24 cellular contexts compared by ENCODE assay signal in genomic region chr16:60674241-60674640, GRCh38.
"Had no signal": no experiment of that assay in that cellular context is flagged by ENCODE, and none has a peak within 500 bp of the region (broad histone marks: within the 10 kb centered on the region; RNA-seq: fewer than 3 reads in every experiment).

No MANE protein-coding gene starts in this region.

- H3K4me1 Mint-ChIP-seq: activated B cell treated with CpG ODN at 0.5 μM for 24 hours; activated CD4-positive, alpha-beta T cell treated with anti-CD3 and anti-CD28 coated beads, Interleukin-2, amount 10 ng/mL, durations not matched to agents 24 days and 14 days; activated CD8-positive, alpha-beta memory T cell treated with anti-CD3 and anti-CD28 coated beads, Interleukin-2, amount 10 ng/mL, durations not matched to agents 7 days and 5 days; activated naive CD4-positive, alpha-beta T cell treated with anti-CD3 and anti-CD28 coated beads, Interleukin-2, amount 10 ng/mL, durations not matched to agents 7 days and 5 days; activated naive CD8-positive, alpha-beta T cell treated with anti-CD3 and anti-CD28 coated beads for 36 hours; T-helper 17 cell had no signal

- H3K36me3 Mint-ChIP-seq: activated CD8-positive, alpha-beta memory T cell treated with anti-CD3 and anti-CD28 coated beads, Interleukin-2, amount 10 ng/mL, durations not matched to agents 7 days and 5 days; activated naive CD4-positive, alpha-beta T cell treated with anti-CD3 and anti-CD28 coated beads, Interleukin-2, amount 10 ng/mL, durations not matched to agents 7 days and 5 days; activated naive CD8-positive, alpha-beta T cell treated with anti-CD3 and anti-CD28 coated beads for 36 hours had no signal

- H3K27me3 Mint-ChIP-seq: activated B cell treated with CpG ODN at 0.5 μM for 24 hours; activated CD4-positive, alpha-beta T cell treated with anti-CD3 and anti-CD28 coated beads, Interleukin-2, amount 10 ng/mL, durations not matched to agents 24 days and 14 days; activated CD8-positive, alpha-beta memory T cell treated with anti-CD3 and anti-CD28 coated beads, Interleukin-2, amount 10 ng/mL, durations not matched to agents 7 days and 5 days; activated naive CD4-positive, alpha-beta T cell treated with anti-CD3 and anti-CD28 coated beads, Interleukin-2, amount 10 ng/mL, durations not matched to agents 7 days and 5 days; activated naive CD8-positive, alpha-beta T cell treated with anti-CD3 and anti-CD28 coated beads for 36 hours; T-helper 17 cell had no signal

- H3K9me3 Mint-ChIP-seq: activated CD4-positive, alpha-beta T cell treated with anti-CD3 and anti-CD28 coated beads, Interleukin-2, amount 10 ng/mL, durations not matched to agents 24 days and 14 days had no signal

- H3K4me3 Mint-ChIP-seq: activated B cell treated with CpG ODN at 0.5 μM for 24 hours; activated CD4-positive, alpha-beta T cell treated with anti-CD3 and anti-CD28 coated beads, Interleukin-2, amount 10 ng/mL, durations not matched to agents 24 days and 14 days; activated CD8-positive, alpha-beta memory T cell treated with anti-CD3 and anti-CD28 coated beads, Interleukin-2, amount 10 ng/mL, durations not matched to agents 7 days and 5 days; activated naive CD4-positive, alpha-beta T cell treated with anti-CD3 and anti-CD28 coated beads, Interleukin-2, amount 10 ng/mL, durations not matched to agents 7 days and 5 days; activated naive CD8-positive, alpha-beta T cell treated with anti-CD3 and anti-CD28 coated beads for 36 hours; activated T-cell treated with anti-CD3 and anti-CD28 coated beads, Interleukin-2, amount 50 U/mL, for 4 hours; T-helper 17 cell had no signal

- H3K9ac ChIP-seq: KMS-11 had no signal

- H3K27ac Mint-ChIP-seq: activated B cell treated with CpG ODN at 0.5 μM for 24 hours; activated CD4-positive, alpha-beta T cell treated with anti-CD3 and anti-CD28 coated beads, Interleukin-2, amount 10 ng/mL, durations not matched to agents 24 days and 14 days; activated CD8-positive, alpha-beta memory T cell treated with anti-CD3 and anti-CD28 coated beads, Interleukin-2, amount 10 ng/mL, durations not matched to agents 7 days and 5 days; activated naive CD4-positive, alpha-beta T cell treated with anti-CD3 and anti-CD28 coated beads, Interleukin-2, amount 10 ng/mL, durations not matched to agents 7 days and 5 days; activated naive CD8-positive, alpha-beta T cell treated with anti-CD3 and anti-CD28 coated beads for 36 hours; activated T-helper 2 cell treated with anti-CD3 and anti-CD28 coated beads, Interferon-gamma antibody, Interleukin-2, Interleukin-4, amounts not matched to agents 10 μg/mL and 5 μg/mL and 100 μg/mL, durations not matched to agents 14 hours and 24 hours and 36 hours; T-helper 17 cell had no signal

- H3K27ac ChIP-seq: KMS-11 had no signal

- ATAC-seq: activated CD8-positive, alpha-beta memory T cell treated with anti-CD3 and anti-CD28 coated beads, Interleukin-2, amount 10 ng/mL, durations not matched to agents 7 days and 5 days; activated T-cell treated with anti-CD3 and anti-CD28 coated beads, Interleukin-2, amount 50 U/mL, for 4 hours; PC-3; T-helper 17 cell had no signal

- DNase-seq: activated B cell treated with CpG ODN at 0.5 μM for 24 hours; activated CD4-positive, alpha-beta T cell treated with anti-CD3 and anti-CD28 coated beads for 1 hour; activated CD4-positive, alpha-beta T cell treated with anti-CD3 and anti-CD28 coated beads, Interleukin-2, amount 10 ng/mL, durations not matched to agents 24 days and 14 days; activated CD4-positive, alpha-beta T cell treated with anti-CD3 and anti-CD28 coated beads, Interleukin-2, amount 50 U/mL, for 48 hours; activated CD8-positive, alpha-beta memory T cell treated with anti-CD3 and anti-CD28 coated beads, Interleukin-2, amount 10 ng/mL, durations not matched to agents 7 days and 5 days; activated gamma-delta T cell treated with Interleukin-2 at 50 U/mL for 16 hours; activated naive CD4-positive, alpha-beta T cell treated with anti-CD3 and anti-CD28 coated beads, Interleukin-2, amount 10 ng/mL, durations not matched to agents 7 days and 5 days; activated naive CD8-positive, alpha-beta T cell treated with anti-CD3 and anti-CD28 coated beads for 36 hours; activated T-cell treated with anti-CD3 and anti-CD28 coated beads, Interleukin-2, amount 50 U/mL, for 4 hours; cerebellar nuclear complex; NCI-H1105 treated with DMSO at 0.1 percent for 48 hours; NCI-H1436 treated with DMSO at 0.1 percent for 48 hours; NCI-H187; NCI-H2081; NCI-H2171 treated with DMSO at 0.1 percent for 48 hours; NCI-H226; NCI-H526 treated with DMSO at 0.1 percent for 48 hours; NCI-H82; PC-3; SHP77 treated with DMSO at 0.1 percent for 48 hours; T-helper 17 cell; T1000 had no signal

- H3K4me2 ChIP-seq: KMS-11 had no signal
